Comparison of ENCODE assay signal across 13 cellular contexts in the genomic region with DNA sequence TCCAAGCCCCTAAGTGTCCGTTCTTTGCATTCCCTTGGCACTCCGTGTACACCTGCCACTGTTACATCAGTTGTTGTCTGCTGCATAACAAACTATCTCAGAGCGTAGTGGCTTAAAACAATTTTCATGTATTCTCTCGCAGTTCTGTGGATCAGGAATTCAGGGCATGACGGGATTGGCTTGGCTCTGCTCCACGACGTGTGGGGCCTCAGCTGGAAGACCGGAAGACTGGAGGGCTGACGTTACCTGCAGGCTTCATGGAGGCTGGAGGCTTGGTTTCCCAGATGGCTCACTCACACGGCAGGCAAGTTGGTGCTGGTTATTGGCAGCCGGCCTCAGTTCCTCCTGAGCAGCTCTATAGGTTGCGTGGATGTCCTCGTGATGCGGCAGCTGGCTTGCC. TPM values are rescaled to one million over a fixed set of nuclear protein-coding genes. Genes with fewer than 3 reads are reported as not detected.
DNase-seq lines count a peak whose midpoint lies in the region; ATAC-seq, FAIRE-seq and TF ChIP-seq lines count a peak whose summit lies in the region.
"Had no signal": no experiment of that assay in that cellular context is flagged by ENCODE, and none has a peak within 500 bp of the region (broad histone marks: within the 10 kb centered on the region; RNA-seq: fewer than 3 reads in every experiment).

No MANE protein-coding gene starts in this region.

- peaks cover 8 to 14% (median 9%) of the 10 kb centered on the region in 3 donors for H3K4me1 Mint-ChIP-seq in T-cell

- no peak for TF ChIP-seq EP300 in K562 (IDR thresholded peaks at IDR 0.05; ENCODE audit: low read length)

- H3K36me3 Mint-ChIP-seq in T-cell, result no peaks in the 10 kb centered on the region
- H3K36me3 Mint-ChIP-seq: CD14-positive monocyte had no signal

- no TSS peak for BruUV-seq in K562 (replicated peaks; lab: Mats Ljungman, UMichigan)

- no peak for TF ChIP-seq RAD21 in K562 (CRISPR knock-in tag; conservative IDR thresholded peaks at IDR 0.05 in 1 of 2, IDR thresholded peaks at IDR 0.05 in 1 of 2)

- no peaks in the 10 kb centered on the region for H3K27me3 ChIP-seq in K562 (ENCODE audit: control insufficient read depth in 2 of 2, insufficient read depth in 2 of 2, low read length in 2 of 2)

- CTCF ChIA-PET in K562 (lab: Yijun Ruan, JAX; ENCODE audit: low intra/inter-chr PET ratio) (no interaction called here), T-cell (lab: Charles Lee) (no interaction called here)

- H3K9me3 Mint-ChIP-seq in T-cell, result no peaks in the 10 kb centered on the region
- H3K9me3 Mint-ChIP-seq: CD14-positive monocyte; dendritic cell treated with granulocyte-macrophage colony-stimulating factor and Interleukin-4, amounts not matched to agents 40 ng/mL and 50 ng/mL, for 4 days had no signal

- FAIRE-seq in K562 (lab: Jason Lieb, UNC), result no peak

- ATAC-seq in K562 (no peak), T-cell (replicated peaks in 1 of 4) (no peak)

- H4K20me1 ChIP-seq in K562 (replicated peaks; ENCODE audit: control insufficient read depth, insufficient read depth, low read length), result no peaks in the 10 kb centered on the region

- DNase-seq in AG08396 (ENCODE audit: low spot score) (peak; percentile 60), NCI-H1105 treated with DMSO at 0.1 percent for 48 hours (lab: John Stamatoyannopoulos, UW) (peak; percentile 67), K562 (ENCODE audit: extremely low read depth in 1 of 4, low spot score in 3 of 4) (peak in 1 of 4 experiments; percentile 2), kidney tubule cell (ENCODE audit: low spot score) (peak; percentile 55), NCI-H2227 (lab: John Stamatoyannopoulos, UW; ENCODE audit: unreplicated experiment) (no peak), T-cell (no peak), GM10266 (ENCODE audit: extremely low spot score) (no peak), HuH-7.5 (ENCODE audit: low spot score) (no peak)
- DNase-seq: NCI-H1436, SW 1271 had no signal

- peaks cover 19 to 39% of the 10 kb centered on the region in 2 experiments; a peak in 4 of 5 replicates for H3K4me1 ChIP-seq in K562 (replicated peaks in 1 of 2; ENCODE audit: control insufficient read depth in 2 of 2, insufficient read depth in 2 of 2, low read length in 2 of 2)
- H3K4me1 ChIP-seq: parathyroid adenoma had no signal

- 94% methylated on average over 14 of the region's 14 CpGs for WGBS in K562 (ENCODE audit: insufficient coverage, low coverage, missing lambda C conversion rate)

- peak overlapping the region; percentile 35; the same call in 1 of the 2 replicates for H2AFZ ChIP-seq in K562 (ENCODE audit: low read depth, low read length)
- H2AFZ ChIP-seq: parathyroid adenoma had no signal

- no peaks in the 10 kb centered on the region for H3K9me1 ChIP-seq in K562 (ENCODE audit: control insufficient read depth, insufficient read depth, low read length)

- H3K4me3 Mint-ChIP-seq in T-cell, result no peak overlapping the region
- H3K4me3 Mint-ChIP-seq: CD14-positive monocyte; dendritic cell treated with granulocyte-macrophage colony-stimulating factor and Interleukin-4, amounts not matched to agents 40 ng/mL and 50 ng/mL, for 4 days had no signal

- H3K9ac ChIP-seq in K562 (ENCODE audit: insufficient read depth in 1 of 2, low read depth in 2 of 2, low read length in 2 of 2), result peak overlapping the region in 1 of 2 experiments; percentile 72; a peak in 2 of 4 replicates
- H3K9ac ChIP-seq: parathyroid adenoma had no signal

- no peak overlapping the region for H3K27ac Mint-ChIP-seq in T-cell
- H3K27ac Mint-ChIP-seq: CD14-positive monocyte; dendritic cell treated with granulocyte-macrophage colony-stimulating factor and Interleukin-4, amounts not matched to agents 40 ng/mL and 50 ng/mL, for 4 days had no signal

- H3K9me3 ChIP-seq in K562 (replicated peaks; ENCODE audit: control insufficient read depth, insufficient read depth, low read depth, low read length), result no peaks in the 10 kb centered on the region

- POLR2A ChIA-PET in K562 (lab: Yijun Ruan, JAX) (interaction anchor here (0.6 to 1.8 kb wide), 2 partner anchors 12 to 60 kb away, joined by 3 to 5 read pairs; no protein-coding TSS in a partner anchor), T-cell (lab: Charles Lee) (no interaction called here)

- TF ChIP-seq POLR2A in K562 (conservative IDR thresholded peaks at IDR 0.05), result no peak

- H3K4me3 ChIP-seq in K562, result no peak overlapping the region

- no peak overlapping the region for H3K4me2 ChIP-seq in K562 (ENCODE audit: insufficient read depth, low read length)

- TF ChIP-seq CTCF in K562 (IDR thresholded peaks at IDR 0.05 in 2 of 3, conservative IDR thresholded peaks at IDR 0.05 in 1 of 3; ENCODE audit: insufficient read depth in 2 of 3, low read depth in 1 of 3, low read length in 3 of 3) (no peak), GM10266 (IDR thresholded peaks at IDR 0.05; ENCODE audit: control insufficient read depth, insufficient read depth, low read depth, missing control alignments) (no peak)

- H3K36me3 ChIP-seq in K562 (ENCODE audit: control insufficient read depth, insufficient read depth, low read length), result no peaks in the 10 kb centered on the region

- intact Hi-C loops in K562 (cut with micrococcal nuclease), result no loop called here

- no peaks in the 10 kb centered on the region for H3K27me3 Mint-ChIP-seq in T-cell

- no peak overlapping the region for H3K27ac ChIP-seq in K562 (ENCODE audit: extremely low read depth, low read depth, low read length)
- H3K27ac ChIP-seq: parathyroid adenoma had no signal

- H3K79me2 ChIP-seq in K562 (ENCODE audit: control insufficient read depth, insufficient read depth, low read length), result no peaks in the 10 kb centered on the region
- H3K79me2 ChIP-seq: parathyroid adenoma had no signal

- in situ Hi-C loops in K562 (cut with MboI), result no loop called here

RNA-seq across cellular contexts. Expression of a gene that starts 25.5 kb away (rescaled TPM):
- total RNA-seq in K562 (2011; cell fraction: chromatin; rRNA removed; ENCODE audit: low replicate concordance), result 0.53 and 1.0 TPM in 2 replicates
- total RNA-seq in K562 (2011; cell fraction: nucleolus; rRNA removed), result 0.67 and 0.79 TPM in 2 replicates
- total RNA-seq in K562 (2011; cell fraction: nucleoplasm; rRNA removed), result 0.23 and 0.59 TPM in 2 replicates
- 0.32 and 0.98 TPM in 2 replicates for total RNA-seq in K562 (2014; rRNA removed)
- 0.11 and 0.13 TPM in 2 replicates for total RNA-seq in K562 (2014; rRNA removed; fragmentation: Illumina TruSeq; extraction: Trizol)
- total RNA-seq in K562 (2015; rRNA removed; fragmentation: Illumina TruSeq; extraction: Trizol), result 0.15 and 0.22 TPM in 2 replicates
- 0.82 and 0.87 TPM in 2 replicates for total RNA-seq in K562 (2021)
- polyA plus RNA-seq in K562 (2011; rRNA removed), result 0.09 and 0.13 TPM in 2 replicates
- polyA plus RNA-seq in K562 (2011; cell fraction: cytosol; rRNA removed), result 0.15 and 1.4 TPM in 2 replicates
- polyA plus RNA-seq in K562 (2011; cell fraction: nucleus; rRNA removed), result 0.34 and 1.7 TPM in 2 replicates
- 0.35 and 0.65 TPM in 2 replicates for polyA plus RNA-seq in K562 (2012)
- 0.13 and 0.17 TPM in 2 replicates for polyA plus RNA-seq in K562 (2014; fragmentation: Illumina TruSeq; extraction: Trizol)
- not detected for polyA plus RNA-seq in K562 (2014; fragmentation: Nextera tagmentation; extraction: Ambion mirVana)
- polyA plus RNA-seq in K562 (2014; rRNA removed), result 0.88 and 1.0 TPM in 2 replicates
- polyA minus RNA-seq in K562 (2011; rRNA and poly(A)+ RNA removed), result 0.11 TPM in 1 of 2 replicates, not detected in the other
- polyA minus RNA-seq in K562 (2011; cell fraction: cytosol; rRNA and poly(A)+ RNA removed), result not detected in 2 replicates
- 0.22 and 0.40 TPM in 2 replicates for polyA minus RNA-seq in K562 (2011; cell fraction: nucleus; rRNA and poly(A)+ RNA removed)
- 1 to 10 TPM in 2 of 5 donors, under 1 TPM in 3; 0.50 to 1.4 (median 0.99) TPM for total RNA-seq in T-cell
- polyA plus RNA-seq: CD14-positive monocyte had no signal

RNA-seq across cellular contexts. Expression of a gene that starts 29.8 kb away (rescaled TPM):
- total RNA-seq in K562 (2011; cell fraction: chromatin; rRNA removed; ENCODE audit: low replicate concordance), result 25.6 and 42.2 TPM in 2 replicates
- 22.7 and 25.7 TPM in 2 replicates for total RNA-seq in K562 (2011; cell fraction: nucleolus; rRNA removed)
- total RNA-seq in K562 (2011; cell fraction: nucleoplasm; rRNA removed), result 28.4 and 39.7 TPM in 2 replicates
- total RNA-seq in K562 (2014; rRNA removed) (11.7 and 20.2 TPM in 2 replicates), K562 (2014; rRNA removed; fragmentation: Illumina TruSeq; extraction: Trizol) (3.6 and 4.3 TPM in 2 replicates), K562 (2015; rRNA removed; fragmentation: Illumina TruSeq; extraction: Trizol) (7.8 and 9.3 TPM in 2 replicates), K562 (2021) (23.1 and 23.4 TPM in 2 replicates), T-cell (10 to 100 TPM; 26.2 to 54.6 (median 40.2) TPM)
- polyA plus RNA-seq in K562 (2011; rRNA removed) (4.6 and 5.2 TPM in 2 replicates), K562 (2014; fragmentation: Illumina TruSeq; extraction: Trizol) (6.5 and 9.6 TPM in 2 replicates), K562 (2014; fragmentation: Nextera tagmentation; extraction: Ambion mirVana) (under 1 TPM; 0.31 to 0.32 TPM), K562 (2014; rRNA removed) (10.0 and 16.8 TPM in 2 replicates)
- 3.8 and 25.5 TPM in 2 replicates for polyA plus RNA-seq in K562 (2011; cell fraction: cytosol; rRNA removed)
- polyA plus RNA-seq in K562 (2011; cell fraction: nucleus; rRNA removed), result 12.0 and 33.1 TPM in 2 replicates
- 9.7 and 18.9 TPM in 2 replicates for polyA plus RNA-seq in K562 (2012)
- 3.7 and 4.3 TPM in 2 replicates for polyA minus RNA-seq in K562 (2011; rRNA and poly(A)+ RNA removed)
- 3.9 and 8.0 TPM in 2 replicates for polyA minus RNA-seq in K562 (2011; cell fraction: cytosol; rRNA and poly(A)+ RNA removed)
- 10.2 and 12.1 TPM in 2 replicates for polyA minus RNA-seq in K562 (2011; cell fraction: nucleus; rRNA and poly(A)+ RNA removed)

RNA-seq across cellular contexts. Expression of a gene that starts 30.2 kb away (rescaled TPM):
- total RNA-seq in K562 (2011; cell fraction: chromatin; rRNA removed; ENCODE audit: low replicate concordance), result 30.5 and 88.7 TPM in 2 replicates
- total RNA-seq in K562 (2011; cell fraction: nucleolus; rRNA removed), result 56.8 and 60.5 TPM in 2 replicates
- total RNA-seq in K562 (2011; cell fraction: nucleoplasm; rRNA removed), result 38.6 and 57.1 TPM in 2 replicates
- total RNA-seq in K562 (2014; rRNA removed) (77.6 and 102 TPM in 2 replicates), K562 (2014; rRNA removed; fragmentation: Illumina TruSeq; extraction: Trizol) (10.1 and 13.1 TPM in 2 replicates), K562 (2015; rRNA removed; fragmentation: Illumina TruSeq; extraction: Trizol) (31.3 and 33.9 TPM in 2 replicates), K562 (2021) (102 and 107 TPM in 2 replicates), T-cell (100 to 1,000 TPM in 4 of 5 donors, 10 to 100 TPM in 1; 85.2 to 160 (median 148) TPM)
- polyA plus RNA-seq in K562 (2011; rRNA removed) (14.2 and 18.8 TPM in 2 replicates), K562 (2014; fragmentation: Illumina TruSeq; extraction: Trizol) (28.7 and 51.7 TPM in 2 replicates), K562 (2014; fragmentation: Nextera tagmentation; extraction: Ambion mirVana) (under 1 TPM; 0.37 to 0.92 TPM), K562 (2014; rRNA removed) (57.9 and 61.0 TPM in 2 replicates)
- 13.0 and 47.0 TPM in 2 replicates for polyA plus RNA-seq in K562 (2011; cell fraction: cytosol; rRNA removed)
- polyA plus RNA-seq in K562 (2011; cell fraction: nucleus; rRNA removed), result 22.1 and 53.6 TPM in 2 replicates
- 64.9 and 107 TPM in 2 replicates for polyA plus RNA-seq in K562 (2012)
- 5.5 and 9.6 TPM in 2 replicates for polyA minus RNA-seq in K562 (2011; rRNA and poly(A)+ RNA removed)
- 24.5 and 26.5 TPM in 2 replicates for polyA minus RNA-seq in K562 (2011; cell fraction: cytosol; rRNA and poly(A)+ RNA removed)
- polyA minus RNA-seq in K562 (2011; cell fraction: nucleus; rRNA and poly(A)+ RNA removed), result 10.0 and 13.5 TPM in 2 replicates

RNA-seq across cellular contexts. Expression of a gene that starts 45.2 kb away (rescaled TPM):
- 3.4 and 9.9 TPM in 2 replicates for total RNA-seq in K562 (2011; cell fraction: chromatin; rRNA removed; ENCODE audit: low replicate concordance)
- 1.8 and 4.7 TPM in 2 replicates for total RNA-seq in K562 (2011; cell fraction: nucleolus; rRNA removed)
- total RNA-seq in K562 (2011; cell fraction: nucleoplasm; rRNA removed), result 2.4 and 3.8 TPM in 2 replicates
- 0.14 and 0.29 TPM in 2 replicates for total RNA-seq in K562 (2014; rRNA removed)
- not detected in 2 replicates for total RNA-seq in K562 (2014; rRNA removed; fragmentation: Illumina TruSeq; extraction: Trizol)
- 0.29 and 0.41 TPM in 2 replicates for total RNA-seq in K562 (2015; rRNA removed; fragmentation: Illumina TruSeq; extraction: Trizol)
- total RNA-seq in K562 (2021), result 0.55 and 1.2 TPM in 2 replicates
- 0.18 and 0.20 TPM in 2 replicates for polyA plus RNA-seq in K562 (2011; rRNA removed)
- polyA plus RNA-seq in K562 (2011; cell fraction: cytosol; rRNA removed), result 0.40 and 0.56 TPM in 2 replicates
- polyA plus RNA-seq in K562 (2011; cell fraction: nucleus; rRNA removed), result 1.0 and 2.9 TPM in 2 replicates
- 0.47 and 2.1 TPM in 2 replicates for polyA plus RNA-seq in K562 (2012)
- 0.13 and 0.24 TPM in 2 replicates for polyA plus RNA-seq in K562 (2014; fragmentation: Illumina TruSeq; extraction: Trizol)
- polyA plus RNA-seq in K562 (2014; fragmentation: Nextera tagmentation; extraction: Ambion mirVana), result under 1 TPM; 0.07 to 0.11 TPM
- 0.12 and 0.15 TPM in 2 replicates for polyA plus RNA-seq in K562 (2014; rRNA removed)
- polyA minus RNA-seq in K562 (2011; rRNA and poly(A)+ RNA removed), result not detected in 2 replicates
- polyA minus RNA-seq in K562 (2011; cell fraction: cytosol; rRNA and poly(A)+ RNA removed), result not detected in 2 replicates
- polyA minus RNA-seq in K562 (2011; cell fraction: nucleus; rRNA and poly(A)+ RNA removed), result not detected in 2 replicates
- total RNA-seq in T-cell, result 1 to 10 TPM; 1.3 to 4.0 (median 3.3) TPM

Comparison
In these comparisons a context has a peak if more than half of its experiments do, and no peak if none do; other contexts are left out.
1. DNase-seq: peak in AG08396 (single experiment), NCI-H1105 treated with DMSO at 0.1 percent for 48 hours (single experiment) and kidney tubule cell (single experiment); none in NCI-H2227 (single experiment), T-cell (0 of 34), GM10266 (single experiment) and HuH-7.5 (single experiment).